Comparison of ENCODE assay signal across 1 cellular context in genomic region chr5:36507332-36507952, GRCh38.
A peak's percentile ranks its signal among the peaks of the same experiment; 100 is the strongest.
TF ChIP-seq lines count a peak whose summit lies in the region.

No MANE protein-coding gene starts in this region.

TF ChIP-seq in HepG2, 621 proteins besides CTCF, POLR2A, EP300 and RAD21 (continued from another document):
- TF ChIP-seq ZBTB40 (IDR thresholded peaks at IDR 0.05) (no peak), ZBTB40 (CRISPR knock-in tag; IDR thresholded peaks at IDR 0.05) (no peak), FOXO4 (CRISPR knock-in tag; conservative IDR thresholded peaks at IDR 0.05) (no peak), FIP1L1 (IDR thresholded peaks at IDR 0.05; ENCODE audit: borderline replicate concordance, insufficient read depth, low read depth, low read length) (no peak), SALL1 (CRISPR knock-in tag; IDR thresholded peaks at IDR 0.05) (0 out of 2 replicates have a peak, but pooled peaks have one; percentile 15), YEATS4 (CRISPR knock-in tag; IDR thresholded peaks at IDR 0.05; ENCODE audit: borderline replicate concordance) (no peak), MATR3 (CRISPR knock-in tag; IDR thresholded peaks at IDR 0.05) (no peak), HMG20B (CRISPR knock-in tag; conservative IDR thresholded peaks at IDR 0.05) (no peak), SNAPC5 (CRISPR knock-in tag; IDR thresholded peaks at IDR 0.05; ENCODE audit: borderline replicate concordance) (no peak), ARID5B (CRISPR knock-in tag; IDR thresholded peaks at IDR 0.05) (0 out of 2 replicates have a peak, but pooled peaks have one; percentile 19), KMT2B (CRISPR knock-in tag; IDR thresholded peaks at IDR 0.05) (no peak), TBX3 (IDR thresholded peaks at IDR 0.05; ENCODE audit: borderline replicate concordance) (no peak), ZNF883 (CRISPR knock-in tag; IDR thresholded peaks at IDR 0.05; ENCODE audit: not compliant biosample characterization) (no peak), GLMP (CRISPR knock-in tag; IDR thresholded peaks at IDR 0.05; ENCODE audit: borderline replicate concordance) (no peak), MAFG (CRISPR knock-in tag; IDR thresholded peaks at IDR 0.05) (no peak), ZBTB21 (CRISPR knock-in tag; IDR thresholded peaks at IDR 0.05) (no peak), SIX1 (CRISPR knock-in tag; IDR thresholded peaks at IDR 0.05; ENCODE audit: borderline replicate concordance) (no peak), ZNF792 (CRISPR knock-in tag; IDR thresholded peaks at IDR 0.05) (no peak), SNRNP70 (IDR thresholded peaks at IDR 0.05; ENCODE audit: low read depth, low read length) (no peak), ZNF30 (CRISPR knock-in tag; IDR thresholded peaks at IDR 0.05) (no peak), KDM6A (CRISPR knock-in tag; IDR thresholded peaks at IDR 0.05; ENCODE audit: low read depth) (no peak), ZNF644 (CRISPR knock-in tag; IDR thresholded peaks at IDR 0.05; ENCODE audit: low read depth) (0 out of 2 replicates have a peak, but pooled peaks have one; percentile 12), ZNF253 (CRISPR knock-in tag; IDR thresholded peaks at IDR 0.05; ENCODE audit: borderline replicate concordance) (no peak), NFYB (CRISPR knock-in tag; IDR thresholded peaks at IDR 0.05) (no peak), ZNF263 (CRISPR knock-in tag; IDR thresholded peaks at IDR 0.05) (no peak), NFATC3 (CRISPR knock-in tag; IDR thresholded peaks at IDR 0.05) (no peak)
- TF ChIP-seq, protein P1, sequence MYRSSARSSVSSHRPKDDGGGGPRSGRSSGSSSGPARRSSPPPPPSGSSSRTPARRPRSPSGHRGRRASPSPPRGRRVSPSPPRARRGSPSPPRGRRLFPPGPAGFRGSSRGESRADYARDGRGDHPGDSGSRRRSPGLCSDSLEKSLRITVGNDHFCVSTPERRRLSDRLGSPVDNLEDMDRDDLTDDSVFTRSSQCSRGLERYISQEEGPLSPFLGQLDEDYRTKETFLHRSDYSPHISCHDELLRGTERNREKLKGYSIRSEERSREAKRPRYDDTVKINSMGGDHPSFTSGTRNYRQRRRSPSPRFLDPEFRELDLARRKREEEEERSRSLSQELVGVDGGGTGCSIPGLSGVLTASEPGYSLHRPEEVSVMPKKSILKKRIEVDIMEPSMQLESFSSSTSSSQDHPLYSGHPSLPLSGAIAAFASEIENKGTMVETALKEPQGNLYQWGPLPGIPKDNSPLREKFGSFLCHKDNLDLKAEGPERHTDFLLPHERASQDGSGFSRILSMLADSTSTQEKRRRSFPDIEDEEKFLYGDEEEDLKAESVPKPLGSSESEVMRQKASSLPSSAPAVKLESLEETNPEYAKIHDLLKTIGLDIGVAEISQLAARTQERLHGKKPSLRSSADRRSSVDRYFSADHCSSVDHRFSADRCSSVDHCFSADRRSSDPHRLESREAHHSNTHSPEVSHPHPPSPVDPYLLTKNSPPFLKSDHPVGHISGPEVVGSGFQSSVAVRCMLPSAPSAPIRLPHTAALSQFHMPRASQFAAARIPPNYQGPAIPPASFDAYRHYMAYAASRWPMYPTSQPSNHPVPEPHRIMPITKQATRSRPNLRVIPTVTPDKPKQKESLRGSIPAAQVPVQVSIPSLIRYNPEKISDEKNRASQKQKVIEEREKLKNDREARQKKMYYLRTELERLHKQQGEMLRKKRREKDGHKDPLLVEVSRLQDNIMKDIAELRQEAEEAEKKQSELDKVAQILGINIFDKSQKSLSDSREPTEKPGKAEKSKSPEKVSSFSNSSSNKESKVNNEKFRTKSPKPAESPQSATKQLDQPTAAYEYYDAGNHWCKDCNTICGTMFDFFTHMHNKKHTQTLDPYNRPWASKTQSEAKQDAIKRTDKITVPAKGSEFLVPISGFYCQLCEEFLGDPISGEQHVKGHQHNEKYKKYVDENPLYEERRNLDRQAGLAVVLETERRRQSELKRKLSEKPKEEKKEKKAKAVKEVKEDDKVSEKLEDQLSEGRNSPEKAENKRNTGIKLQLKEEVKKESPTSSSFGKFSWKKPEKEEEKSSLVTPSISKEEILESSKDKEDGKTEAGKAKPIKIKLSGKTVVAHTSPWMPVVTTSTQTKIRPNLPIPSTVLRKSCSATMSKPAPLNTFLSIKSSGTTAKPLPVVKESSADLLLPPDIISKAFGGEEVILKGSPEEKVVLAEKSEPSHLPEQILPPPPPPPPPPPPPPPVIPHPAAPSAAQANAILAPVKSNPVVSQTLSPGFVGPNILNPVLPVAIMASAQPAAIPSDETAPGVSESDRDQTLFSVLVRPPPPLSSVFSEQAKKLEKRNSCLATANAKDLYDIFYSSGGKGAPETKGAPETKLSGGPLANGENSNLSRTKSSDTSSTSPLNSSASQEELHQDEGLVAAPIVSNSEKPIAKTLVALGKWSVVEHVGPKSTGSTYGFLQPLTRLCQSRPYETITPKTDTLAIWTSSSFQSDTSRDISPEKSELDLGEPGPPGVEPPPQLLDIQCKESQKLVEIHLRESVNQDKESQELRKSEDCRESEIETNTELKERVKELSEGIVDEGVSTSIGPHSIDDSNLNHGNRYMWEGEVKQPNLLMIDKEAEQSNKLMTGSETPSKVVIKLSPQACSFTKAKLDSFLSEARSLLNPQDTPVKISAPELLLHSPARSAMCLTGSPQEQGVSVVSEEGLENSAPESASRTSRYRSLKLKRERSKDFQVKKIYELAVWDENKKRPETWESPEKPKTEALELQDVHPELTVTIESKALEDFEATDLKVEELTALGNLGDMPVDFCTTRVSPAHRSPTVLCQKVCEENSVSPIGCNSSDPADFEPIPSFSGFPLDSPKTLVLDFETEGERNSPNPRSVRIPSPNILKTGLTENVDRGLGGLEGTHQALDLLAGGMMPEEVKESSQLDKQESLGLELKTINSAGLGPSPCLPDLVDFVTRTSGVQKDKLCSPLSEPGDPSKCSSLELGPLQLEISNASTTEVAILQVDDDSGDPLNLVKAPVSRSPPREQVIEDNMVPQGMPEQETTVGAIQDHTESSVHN (CRISPR knock-in tag; IDR thresholded peaks at IDR 0.05): no peak
- TF ChIP-seq, protein P2, sequence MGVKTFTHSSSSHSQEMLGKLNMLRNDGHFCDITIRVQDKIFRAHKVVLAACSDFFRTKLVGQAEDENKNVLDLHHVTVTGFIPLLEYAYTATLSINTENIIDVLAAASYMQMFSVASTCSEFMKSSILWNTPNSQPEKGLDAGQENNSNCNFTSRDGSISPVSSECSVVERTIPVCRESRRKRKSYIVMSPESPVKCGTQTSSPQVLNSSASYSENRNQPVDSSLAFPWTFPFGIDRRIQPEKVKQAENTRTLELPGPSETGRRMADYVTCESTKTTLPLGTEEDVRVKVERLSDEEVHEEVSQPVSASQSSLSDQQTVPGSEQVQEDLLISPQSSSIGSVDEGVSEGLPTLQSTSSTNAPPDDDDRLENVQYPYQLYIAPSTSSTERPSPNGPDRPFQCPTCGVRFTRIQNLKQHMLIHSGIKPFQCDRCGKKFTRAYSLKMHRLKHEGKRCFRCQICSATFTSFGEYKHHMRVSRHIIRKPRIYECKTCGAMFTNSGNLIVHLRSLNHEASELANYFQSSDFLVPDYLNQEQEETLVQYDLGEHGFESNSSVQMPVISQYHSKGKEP (CRISPR knock-in tag; IDR thresholded peaks at IDR 0.05): no peak
- TF ChIP-seq, protein P3, sequence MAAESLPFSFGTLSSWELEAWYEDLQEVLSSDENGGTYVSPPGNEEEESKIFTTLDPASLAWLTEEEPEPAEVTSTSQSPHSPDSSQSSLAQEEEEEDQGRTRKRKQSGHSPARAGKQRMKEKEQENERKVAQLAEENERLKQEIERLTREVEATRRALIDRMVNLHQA (CRISPR knock-in tag; IDR thresholded peaks at IDR 0.05): no peak
